In the genomic region with DNA sequence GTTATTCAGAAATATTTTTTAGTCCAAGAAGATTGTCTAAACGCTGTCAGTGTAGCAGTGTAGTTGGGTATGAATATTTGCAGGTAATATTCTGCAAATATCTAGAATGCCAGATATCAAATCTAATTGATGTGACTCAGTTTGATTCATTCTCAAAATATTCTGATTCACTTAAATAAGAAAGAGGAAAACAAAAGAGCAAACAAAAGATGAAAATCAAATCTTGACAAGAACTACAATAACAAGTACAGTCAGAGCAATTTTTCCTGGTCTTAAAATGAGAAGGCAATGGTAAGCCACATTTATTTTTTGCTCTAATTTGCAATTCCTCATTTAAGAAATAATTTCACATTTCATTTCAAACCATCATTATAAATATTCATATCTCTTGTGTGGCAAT, we compare ENCODE assay signal across 9 cellular contexts.
"Had no signal": no experiment of that assay in that cellular context is flagged by ENCODE, and none has a peak within 500 bp of the region (broad histone marks: within the 10 kb centered on the region; RNA-seq: fewer than 3 reads in every experiment).

No MANE protein-coding gene starts in this region.

- DNase-seq: H7, IMR-90, KG1 had no signal

- H3K4me3 ChIP-seq: GM23338, HAP-1, K562 had no signal

- H3K36me3 ChIP-seq: HAP-1 had no signal

- H3K4me1 ChIP-seq: HAP-1 had no signal

- ATAC-seq: GM23338, HCT116, K562 had no signal

- FAIRE-seq: H1, HTR-8/SVneo, K562 had no signal

- H3K9me3 ChIP-seq: HAP-1 had no signal
